17 cellular contexts compared by ENCODE assay signal in genomic region chr7:30971840-30972563, GRCh38. TPM values are rescaled to one million over a fixed set of nuclear protein-coding genes. Genes with fewer than 3 reads are reported as not detected.
"Had no signal": no experiment of that assay in that cellular context is flagged by ENCODE, and none has a peak within 500 bp of the region (broad histone marks: within the 10 kb centered on the region; RNA-seq: fewer than 3 reads in every experiment).

No MANE protein-coding gene starts in this region.

- FAIRE-seq: endothelial cell of umbilical vein had no signal

- ATAC-seq: foreskin keratinocyte; naive thymus-derived CD8-positive, alpha-beta T cell had no signal

- H3K4me1 ChIP-seq: foreskin keratinocyte had no signal

- H3K27ac Mint-ChIP-seq: activated CD4-positive, alpha-beta memory T cell treated with anti-CD3 and anti-CD28 coated beads for 36 hours; activated naive CD8-positive, alpha-beta T cell treated with anti-CD3 and anti-CD28 coated beads for 36 hours; activated T-helper 1 cell treated with anti-CD3 and anti-CD28 coated beads, Interleukin-12 subunit alpha, Interleukin-12 subunit beta, Interleukin-2, Interleukin-4 antibody, amounts not matched to agents 30 ng/mL and 10 ng/mL and 1 ng/mL, durations not matched to agents 14 hours and 24 hours and 36 hours; brain; naive thymus-derived CD8-positive, alpha-beta T cell had no signal

- H3K27ac ChIP-seq: coronary artery, foreskin keratinocyte, transverse colon had no signal

- H3K36me3 Mint-ChIP-seq: activated CD4-positive, alpha-beta memory T cell treated with anti-CD3 and anti-CD28 coated beads for 36 hours; activated naive CD8-positive, alpha-beta T cell treated with anti-CD3 and anti-CD28 coated beads for 36 hours; brain; naive thymus-derived CD8-positive, alpha-beta T cell had no signal

- H3K27me3 ChIP-seq: transverse colon had no signal

- H3K9me3 ChIP-seq: transverse colon had no signal

- H3K4me1 Mint-ChIP-seq: central memory CD8-positive, alpha-beta T cell; naive thymus-derived CD8-positive, alpha-beta T cell had no signal

- H3K4me3 ChIP-seq: coronary artery, transverse colon had no signal

- DNase-seq: activated CD4-positive, alpha-beta memory T cell treated with anti-CD3 and anti-CD28 coated beads for 36 hours; activated naive CD8-positive, alpha-beta T cell treated with anti-CD3 and anti-CD28 coated beads for 36 hours; amygdala; effector CD4-positive, alpha-beta T cell; foreskin keratinocyte; glutamatergic neuron; naive thymus-derived CD8-positive, alpha-beta T cell; stimulated activated CD4-positive, alpha-beta T cell treated with anti-CD3 and anti-CD28 coated beads, Interleukin-4, amount 100 ng/mL, for 1 hour; stimulated activated naive CD4-positive, alpha-beta T cell; T-helper 9 cell; transverse colon had no signal

- H3K36me3 ChIP-seq: transverse colon had no signal

- H3K9me3 Mint-ChIP-seq: activated CD4-positive, alpha-beta memory T cell treated with anti-CD3 and anti-CD28 coated beads for 36 hours; activated naive CD8-positive, alpha-beta T cell treated with anti-CD3 and anti-CD28 coated beads for 36 hours; activated T-helper 1 cell treated with anti-CD3 and anti-CD28 coated beads, Interleukin-12 subunit alpha, Interleukin-12 subunit beta, Interleukin-2, Interleukin-4 antibody, amounts not matched to agents 30 ng/mL and 10 ng/mL and 1 ng/mL, durations not matched to agents 14 hours and 24 hours and 36 hours; brain; central memory CD8-positive, alpha-beta T cell had no signal

- H3K4me3 Mint-ChIP-seq: activated CD4-positive, alpha-beta memory T cell treated with anti-CD3 and anti-CD28 coated beads for 36 hours; activated naive CD8-positive, alpha-beta T cell treated with anti-CD3 and anti-CD28 coated beads for 36 hours; activated T-helper 1 cell treated with anti-CD3 and anti-CD28 coated beads, Interleukin-12 subunit alpha, Interleukin-12 subunit beta, Interleukin-2, Interleukin-4 antibody, amounts not matched to agents 30 ng/mL and 10 ng/mL and 1 ng/mL, durations not matched to agents 14 hours and 24 hours and 36 hours; brain; central memory CD8-positive, alpha-beta T cell; naive thymus-derived CD8-positive, alpha-beta T cell had no signal

RNA-seq across cellular contexts. Expression of gene GHRHR, which starts 8.2 kb away (rescaled TPM):
- total RNA-seq: activated CD4-positive, alpha-beta memory T cell treated with anti-CD3 and anti-CD28 coated beads for 36 hours; activated naive CD8-positive, alpha-beta T cell treated with anti-CD3 and anti-CD28 coated beads for 36 hours; activated T-helper 1 cell treated with anti-CD3 and anti-CD28 coated beads, Interleukin-12 subunit alpha, Interleukin-12 subunit beta, Interleukin-2, Interleukin-4 antibody, amounts not matched to agents 30 ng/mL and 10 ng/mL and 1 ng/mL, durations not matched to agents 14 hours and 24 hours and 36 hours; endothelial cell of umbilical vein; foreskin keratinocyte; naive thymus-derived CD8-positive, alpha-beta T cell; skeletal muscle tissue; transverse colon had no signal
